In the genomic region with DNA sequence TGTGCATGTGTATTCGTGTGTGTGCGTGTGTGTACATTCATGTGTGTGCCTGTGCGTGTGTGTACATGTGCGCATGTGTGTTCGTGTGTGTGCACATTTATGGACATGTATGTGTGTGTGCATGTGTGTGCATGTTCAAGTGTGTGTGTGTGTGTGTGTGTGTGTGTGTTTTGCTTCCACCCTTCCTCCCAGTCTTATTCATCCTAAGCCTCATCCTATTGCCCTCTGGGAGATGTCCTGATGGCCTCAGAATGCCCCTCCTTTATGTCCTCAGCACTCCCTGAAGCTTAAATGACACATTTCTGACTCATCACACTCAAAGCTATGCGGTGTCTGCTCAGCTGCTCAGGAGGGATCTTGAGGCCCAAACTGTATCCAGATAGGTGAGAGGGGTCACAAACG, we compare ENCODE assay signal across 11 cellular contexts.
A peak's percentile ranks its signal among the peaks of the same experiment; 100 is the strongest.
DNase-seq lines count a peak whose midpoint lies in the region; ATAC-seq, FAIRE-seq and TF ChIP-seq lines count a peak whose summit lies in the region.
"Had no signal": no experiment of that assay in that cellular context is flagged by ENCODE, and none has a peak within 500 bp of the region (broad histone marks: within the 10 kb centered on the region; RNA-seq: fewer than 3 reads in every experiment).

No MANE protein-coding gene starts in this region.

- no peaks in the 10 kb centered on the region for H3K36me3 ChIP-seq in SK-N-SH (replicated peaks in 1 of 2; ENCODE audit: control insufficient read depth in 1 of 2, insufficient read depth in 2 of 2, low read length in 1 of 2)

- no peak for ATAC-seq in GM19351 (IDR thresholded peaks at IDR 0.05; ENCODE audit: unreplicated experiment)
- ATAC-seq in HG02588 (IDR thresholded peaks at IDR 0.05; ENCODE audit: unreplicated experiment), result no peak

- no peak for TF ChIP-seq EP300 in SK-N-SH (IDR thresholded peaks at IDR 0.05; ENCODE audit: borderline replicate concordance in 1 of 2, low read depth in 1 of 2, low read length in 1 of 2)

- no peaks in the 10 kb centered on the region for H3K36me3 Mint-ChIP-seq in T-helper 2 cell treated with Interferon-gamma antibody and Interleukin-4, amounts not matched to agents 5 μg/mL and 100 μg/mL, for 36 hours (ENCODE audit: low read depth)

- no peaks in the 10 kb centered on the region for H3K27me3 Mint-ChIP-seq in T-helper 2 cell treated with Interferon-gamma antibody and Interleukin-4, amounts not matched to agents 5 μg/mL and 100 μg/mL, for 36 hours (ENCODE audit: low read depth)
- H3K27me3 Mint-ChIP-seq: B cell had no signal

- no peak overlapping the region for H3K4me3 ChIP-seq in SK-N-SH (ENCODE audit: low read depth in 2 of 2, low read length in 1 of 2)
- no peak overlapping the region for H3K4me3 ChIP-seq in foreskin fibroblast (ENCODE audit: low read depth in 1 of 2, low read length in 2 of 2)
- H3K4me3 ChIP-seq: testis had no signal

- no peak overlapping the region for H3K9ac ChIP-seq in SK-N-SH

- H2AFZ ChIP-seq in SK-N-SH (ENCODE audit: low read depth), result no peak overlapping the region

- TF ChIP-seq POLR2A in GM12891 (IDR thresholded peaks at IDR 0.05; ENCODE audit: low read depth, low read length), result no peak

- FAIRE-seq in GM12891 (lab: Jason Lieb, UNC), result peak; percentile 73

- H3F3A ChIP-seq in SK-N-SH (replicated peaks; ENCODE audit: insufficient read depth), result no peaks in the 10 kb centered on the region

- H3K79me2 ChIP-seq in SK-N-SH (ENCODE audit: insufficient read depth), result no peaks in the 10 kb centered on the region

- H3K4me3 Mint-ChIP-seq in T-helper 2 cell treated with Interferon-gamma antibody and Interleukin-4, amounts not matched to agents 5 μg/mL and 100 μg/mL, for 36 hours, result no peak overlapping the region
- H3K4me3 Mint-ChIP-seq: B cell had no signal

- CTCF ChIA-PET in SK-N-SH (lab: Yijun Ruan, JAX), result interaction anchor here (1.1 to 2.2 kb wide), 5 partner anchors 9 to 116 kb away, joined by 3 to 7 read pairs (median 4); no protein-coding TSS in a partner anchor

- POLR2A ChIA-PET in SK-N-SH (lab: Yijun Ruan, JAX), result interaction anchor here (0.9 kb wide), 1 partner anchor 11 kb away, joined by 5 read pairs; no protein-coding TSS in a partner anchor

- H3K4me1 ChIP-seq in SK-N-SH (ENCODE audit: control insufficient read depth in 1 of 2, insufficient read depth in 2 of 2, low read depth in 1 of 2, low read length in 1 of 2), result peaks cover 0 to 14% of the 10 kb centered on the region in 2 experiments; a peak in 1 of 4 replicates
- H3K4me1 ChIP-seq: testis had no signal

- 69% methylated on average over 7 of the region's 7 CpGs for WGBS in SK-N-SH (ENCODE audit: low lambda C conversion rate)

- 0 out of 2 replicates have a peak overlapping the region, but pooled peaks have one; percentile 12 for H3K4me2 ChIP-seq in SK-N-SH

- no peaks in the 10 kb centered on the region for H3K9me3 Mint-ChIP-seq in T-helper 2 cell treated with Interferon-gamma antibody and Interleukin-4, amounts not matched to agents 5 μg/mL and 100 μg/mL, for 36 hours

- H3K9me2 ChIP-seq in SK-N-SH, result no peaks in the 10 kb centered on the region

- no peak for TF ChIP-seq CTCF in SK-N-SH (IDR thresholded peaks at IDR 0.05)
- TF ChIP-seq CTCF in foreskin fibroblast (IDR thresholded peaks at IDR 0.05; ENCODE audit: low read depth, low read length), result no peak

- H3K4me1 Mint-ChIP-seq in T-helper 2 cell treated with Interferon-gamma antibody and Interleukin-4, amounts not matched to agents 5 μg/mL and 100 μg/mL, for 36 hours (ENCODE audit: low read depth), result no peaks in the 10 kb centered on the region

- no peaks in the 10 kb centered on the region for H3K27me3 ChIP-seq in SK-N-SH (ENCODE audit: insufficient read depth)
- H3K27me3 ChIP-seq: testis had no signal

- no peak for TF ChIP-seq RAD21 in SK-N-SH (IDR thresholded peaks at IDR 0.05; ENCODE audit: low read length)

- H4K20me1 ChIP-seq in SK-N-SH (ENCODE audit: insufficient read depth), result no peaks in the 10 kb centered on the region

- H3K27ac Mint-ChIP-seq in T-helper 2 cell treated with Interferon-gamma antibody and Interleukin-4, amounts not matched to agents 5 μg/mL and 100 μg/mL, for 36 hours, result no peak overlapping the region
- H3K27ac Mint-ChIP-seq: B cell had no signal

- H3K9me3 ChIP-seq in SK-N-SH, result no peaks in the 10 kb centered on the region
- H3K9me3 ChIP-seq: testis had no signal

- H3K27ac ChIP-seq in SK-N-SH (ENCODE audit: low read depth in 2 of 2, low read length in 1 of 2), result no peak overlapping the region
- H3K27ac ChIP-seq: testis had no signal

- peak; percentile 94 for DNase-seq in 8988T
- no peak for DNase-seq in GM12891 (ENCODE audit: insufficient read length, low spot score)
- no peak for DNase-seq in SK-N-SH
- DNase-seq in foreskin fibroblast, result peak; percentile 72 to 81
- no peak for DNase-seq in T-helper 2 cell treated with Interferon-gamma antibody and Interleukin-4, amounts not matched to agents 5 μg/mL and 100 μg/mL, for 36 hours (ENCODE audit: low spot score)
- no peak for DNase-seq in NCI-H2081 treated with DMSO at 0.1 percent for 48 hours (lab: John Stamatoyannopoulos, UW)
- DNase-seq: NCI-H2029 treated with DMSO at 0.1 percent for 48 hours, testis had no signal

TF ChIP-seq in GM12891, 5 proteins besides CTCF, POLR2A, EP300 and RAD21:
- no peak for TF ChIP-seq POLR2AphosphoS5 (IDR thresholded peaks at IDR 0.05; ENCODE audit: low read depth, low read length)
- TF ChIP-seq POU2F2 (IDR thresholded peaks at IDR 0.05; ENCODE audit: low read depth, low read length), result no peak
- no peak for TF ChIP-seq PAX5 (IDR thresholded peaks at IDR 0.05; ENCODE audit: insufficient read depth, low read length, severe bottlenecking)
- TF ChIP-seq SPI1 (IDR thresholded peaks at IDR 0.05; ENCODE audit: low read depth, low read length), result no peak
- no peak for TF ChIP-seq TAF1 (IDR thresholded peaks at IDR 0.05; ENCODE audit: low read depth, low read length)
TF ChIP-seq in GM12891: peak in this region for 0.

TF ChIP-seq in SK-N-SH, 30 proteins besides CTCF, POLR2A, EP300 and RAD21:
- TF ChIP-seq PBX3 (IDR thresholded peaks at IDR 0.05) (peak; percentile 26; the same call in 1 of the 2 replicates), YY1 (IDR thresholded peaks at IDR 0.05; ENCODE audit: low read depth) (no peak), TCF12 (IDR thresholded peaks at IDR 0.05) (peak; percentile 32; the same call in 1 of the 2 replicates), FOSL2 (IDR thresholded peaks at IDR 0.05; ENCODE audit: borderline replicate concordance, low read depth) (peak; percentile 78)
TF ChIP-seq in SK-N-SH: peak in this region for 3.

Comparison
In these comparisons a context has a peak if more than half of its experiments do, and no peak if none do; other contexts are left out.
1. DNase-seq: peak in 8988T (single experiment) and foreskin fibroblast (2 of 2); none in GM12891 (single experiment), SK-N-SH (single experiment), T-helper 2 cell treated with Interferon-gamma antibody and Interleukin-4, amounts not matched to agents 5 μg/mL and 100 μg/mL, for 36 hours (single experiment) and NCI-H2081 treated with DMSO at 0.1 percent for 48 hours (single experiment).